In genomic region chr10:79138449-79139123, GRCh38 we compare ENCODE assay signal across 9 cellular contexts.
DNase-seq lines count a peak whose midpoint lies in the region; ATAC-seq and TF ChIP-seq lines count a peak whose summit lies in the region.
"Had no signal": no experiment of that assay in that cellular context is flagged by ENCODE, and none has a peak within 500 bp of the region (broad histone marks: within the 10 kb centered on the region; RNA-seq: fewer than 3 reads in every experiment).

No MANE protein-coding gene starts in this region.

- DNase-seq in left ventricle myocardium inferior (no peak), left ventricle myocardium superior (no peak), coronary artery (ENCODE audit: low spot score) (no peak), nephron progenitor cell (no peak), NCI-H82 (lab: John Stamatoyannopoulos, UW) (no peak), NCI-H69 (lab: John Stamatoyannopoulos, UW) (no peak), mucosa of descending colon (no peak)
- DNase-seq: RPMI8226 had no signal

- 75% methylated on average over 5 of the region's 5 CpGs for WGBS in urinary bladder

- H3K36me3 ChIP-seq in left ventricle myocardium inferior (peaks cover 30% of the 10 kb centered on the region), urinary bladder (ENCODE audit: insufficient read depth) (no peaks in the 10 kb centered on the region), mucosa of descending colon (ENCODE audit: low read depth) (no peaks in the 10 kb centered on the region)

- H3K9me3 ChIP-seq in left ventricle myocardium inferior (replicated peaks) (no peaks in the 10 kb centered on the region), mucosa of descending colon (no peaks in the 10 kb centered on the region)

- no peaks in the 10 kb centered on the region for H3K9me3 Mint-ChIP-seq in nephron progenitor cell

- H3K4me3 ChIP-seq in left ventricle myocardium inferior (peak overlapping the region; percentile 35), coronary artery (no peak overlapping the region), urinary bladder (ENCODE audit: low read depth, low read length) (no peak overlapping the region), mucosa of descending colon (no peak overlapping the region)

- H3K27ac ChIP-seq in left ventricle myocardium inferior (replicated peaks) (peak overlapping the region; percentile 99), coronary artery (peak overlapping the region; percentile 74 to 83), urinary bladder (ENCODE audit: low read depth) (peak overlapping the region; percentile 83)

- H3K4me1 ChIP-seq in left ventricle myocardium inferior (peaks cover 100% of the 10 kb centered on the region), urinary bladder (ENCODE audit: insufficient read depth) (peaks cover 2% of the 10 kb centered on the region), mucosa of descending colon (ENCODE audit: low read depth) (peaks cover 32% of the 10 kb centered on the region)

- peak overlapping the region; percentile 64 for H3K4me3 Mint-ChIP-seq in nephron progenitor cell

- TF ChIP-seq CTCF in left ventricle myocardium inferior (IDR thresholded peaks at IDR 0.05; ENCODE audit: borderline replicate concordance) = no peak
- no peak for TF ChIP-seq CTCF in coronary artery (IDR thresholded peaks at IDR 0.05)
- TF ChIP-seq CTCF in nephron progenitor cell (IDR thresholded peaks at IDR 0.05) = no peak
- no peak for TF ChIP-seq CTCF in mucosa of descending colon (IDR thresholded peaks at IDR 0.05)

- no peak for ATAC-seq in left ventricle myocardium superior
- no peak for ATAC-seq in mucosa of descending colon

- H3K27me3 ChIP-seq in left ventricle myocardium inferior (ENCODE audit: low read depth) = no peaks in the 10 kb centered on the region

- intact Hi-C loops in left ventricle myocardium inferior (cut with micrococcal nuclease) (no loop called here), left ventricle myocardium superior (cut with micrococcal nuclease) (loop anchor here (10.0 kb wide), 1 partner anchor 56 kb away; no protein-coding TSS in a partner anchor), mucosa of descending colon (cut with DNase I, micrococcal nuclease) (no loop called here)

- H3K27ac Mint-ChIP-seq in nephron progenitor cell = peak overlapping the region; percentile 99

- peaks cover 6% of the 10 kb centered on the region for H3K27me3 Mint-ChIP-seq in nephron progenitor cell (ENCODE audit: low read depth, poor library complexity)

- peaks cover 14% of the 10 kb centered on the region for H3K36me3 Mint-ChIP-seq in nephron progenitor cell (ENCODE audit: low read depth)

- H3K4me1 Mint-ChIP-seq in nephron progenitor cell = peaks cover 99% of the 10 kb centered on the region
